In the genomic region with DNA sequence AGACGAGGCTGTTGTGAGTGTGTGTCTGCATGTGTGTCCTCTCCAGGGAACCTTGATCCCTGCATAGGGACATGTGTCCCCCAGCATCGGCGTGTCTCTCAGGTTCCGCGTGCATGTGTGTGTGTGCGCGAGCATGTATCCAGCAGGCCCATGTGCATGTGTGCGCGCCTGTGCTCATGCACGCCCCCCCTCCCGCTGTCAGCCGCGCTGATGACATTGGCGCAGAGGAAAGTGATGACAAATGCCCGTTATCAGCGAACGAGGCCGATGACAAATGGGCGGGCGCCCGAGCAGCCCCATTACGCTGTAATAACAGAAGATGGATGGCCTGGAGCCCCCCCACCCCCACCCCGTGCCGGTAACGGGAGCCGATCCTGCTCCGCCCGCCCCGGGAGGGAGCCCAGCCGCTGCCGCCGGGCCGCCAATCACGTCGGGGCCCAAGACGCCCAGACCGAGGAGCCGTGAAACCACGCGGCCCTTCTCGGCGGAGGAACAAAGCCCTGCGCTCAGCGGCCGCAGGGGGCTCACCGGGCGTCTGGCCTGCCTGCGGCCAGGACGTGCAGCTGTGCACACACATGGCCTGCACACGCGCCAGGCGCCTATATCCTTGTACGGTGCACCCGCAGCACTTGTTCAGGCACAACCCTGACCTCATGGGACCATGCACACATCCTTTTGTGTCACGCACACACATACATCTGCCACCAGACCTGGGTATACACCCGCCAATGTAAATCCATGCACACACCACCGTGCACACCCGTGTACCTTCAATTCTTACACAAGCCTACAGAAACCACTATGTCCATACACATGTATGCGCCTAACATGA, we compare ENCODE assay signal across 1 cellular context.
TF ChIP-seq lines count a peak whose summit lies in the region.

No MANE protein-coding gene starts in this region.

TF ChIP-seq in K562, 482 proteins besides CTCF, POLR2A, EP300 and RAD21 (continued from another document and continues in another):
- TF ChIP-seq, protein P1, sequence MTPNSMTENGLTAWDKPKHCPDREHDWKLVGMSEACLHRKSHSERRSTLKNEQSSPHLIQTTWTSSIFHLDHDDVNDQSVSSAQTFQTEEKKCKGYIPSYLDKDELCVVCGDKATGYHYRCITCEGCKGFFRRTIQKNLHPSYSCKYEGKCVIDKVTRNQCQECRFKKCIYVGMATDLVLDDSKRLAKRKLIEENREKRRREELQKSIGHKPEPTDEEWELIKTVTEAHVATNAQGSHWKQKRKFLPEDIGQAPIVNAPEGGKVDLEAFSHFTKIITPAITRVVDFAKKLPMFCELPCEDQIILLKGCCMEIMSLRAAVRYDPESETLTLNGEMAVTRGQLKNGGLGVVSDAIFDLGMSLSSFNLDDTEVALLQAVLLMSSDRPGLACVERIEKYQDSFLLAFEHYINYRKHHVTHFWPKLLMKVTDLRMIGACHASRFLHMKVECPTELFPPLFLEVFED (CRISPR knock-in tag; conservative IDR thresholded peaks at IDR 0.05) = no peak
- TF ChIP-seq KAT2B (IDR thresholded peaks at IDR 0.05; ENCODE audit: low read depth, low read length) (no peak), YY1 (IDR thresholded peaks at IDR 0.05; ENCODE audit: borderline replicate concordance in 1 of 3, control insufficient read depth in 1 of 3, extremely low read depth in 1 of 3, insufficient read depth in 3 of 3, insufficient read length in 1 of 3, insufficient replicate concordance in 2 of 3, low read depth in 1 of 3, low read length in 2 of 3) (peak in 1 of 3 experiments; percentile 53), CEBPG (CRISPR knock-in tag; IDR thresholded peaks at IDR 0.05) (0 out of 2 replicates have a peak, but pooled peaks have one; percentile 9), CEBPG (tag; conservative IDR thresholded peaks at IDR 0.05 in 1 of 2, IDR thresholded peaks at IDR 0.05 in 1 of 2) (no peak), RFX5 (IDR thresholded peaks at IDR 0.05; ENCODE audit: low read depth, low read length) (no peak), CBX2 (IDR thresholded peaks at IDR 0.05; ENCODE audit: insufficient read depth, low read length, poor library complexity, severe bottlenecking) (no peak), RBM39 (optimal IDR thresholded peaks at IDR 0.05; ENCODE audit: low read depth, low read length) (no peak), BCL6 (CRISPR knock-in tag; IDR thresholded peaks at IDR 0.05) (no peak), CEBPB (tag; IDR thresholded peaks at IDR 0.05) (no peak), MTA2 (IDR thresholded peaks at IDR 0.05; ENCODE audit: low read depth) (no peak), LCOR (CRISPR knock-in tag; IDR thresholded peaks at IDR 0.05) (no peak), MCM2 (IDR thresholded peaks at IDR 0.05; ENCODE audit: low read depth) (no peak), RBM17 (IDR thresholded peaks at IDR 0.05; ENCODE audit: borderline replicate concordance, low read depth, low read length) (no peak), ZNF445 (CRISPR knock-in tag; IDR thresholded peaks at IDR 0.05; ENCODE audit: low read depth) (no peak), HNRNPL (IDR thresholded peaks at IDR 0.05; ENCODE audit: low read depth, low read length) (no peak), HMG20A (CRISPR knock-in tag; conservative IDR thresholded peaks at IDR 0.05) (no peak), ERF (CRISPR knock-in tag; IDR thresholded peaks at IDR 0.05) (no peak), CHD1 (IDR thresholded peaks at IDR 0.05; ENCODE audit: low read length) (no peak), ZNF184 (CRISPR knock-in tag; IDR thresholded peaks at IDR 0.05) (no peak), ESRRA (IDR thresholded peaks at IDR 0.05; ENCODE audit: borderline replicate concordance, low read depth) (no peak)
- TF ChIP-seq, protein P2, sequence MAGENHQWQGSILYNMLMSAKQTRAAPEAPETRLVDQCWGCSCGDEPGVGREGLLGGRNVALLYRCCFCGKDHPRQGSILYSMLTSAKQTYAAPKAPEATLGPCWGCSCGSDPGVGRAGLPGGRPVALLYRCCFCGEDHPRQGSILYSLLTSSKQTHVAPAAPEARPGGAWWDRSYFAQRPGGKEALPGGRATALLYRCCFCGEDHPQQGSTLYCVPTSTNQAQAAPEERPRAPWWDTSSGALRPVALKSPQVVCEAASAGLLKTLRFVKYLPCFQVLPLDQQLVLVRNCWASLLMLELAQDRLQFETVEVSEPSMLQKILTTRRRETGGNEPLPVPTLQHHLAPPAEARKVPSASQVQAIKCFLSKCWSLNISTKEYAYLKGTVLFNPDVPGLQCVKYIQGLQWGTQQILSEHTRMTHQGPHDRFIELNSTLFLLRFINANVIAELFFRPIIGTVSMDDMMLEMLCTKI (IDR thresholded peaks at IDR 0.05; ENCODE audit: partially characterized antibody) = no peak
- TF ChIP-seq, protein P3, sequence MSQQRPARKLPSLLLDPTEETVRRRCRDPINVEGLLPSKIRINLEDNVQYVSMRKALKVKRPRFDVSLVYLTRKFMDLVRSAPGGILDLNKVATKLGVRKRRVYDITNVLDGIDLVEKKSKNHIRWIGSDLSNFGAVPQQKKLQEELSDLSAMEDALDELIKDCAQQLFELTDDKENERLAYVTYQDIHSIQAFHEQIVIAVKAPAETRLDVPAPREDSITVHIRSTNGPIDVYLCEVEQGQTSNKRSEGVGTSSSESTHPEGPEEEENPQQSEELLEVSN (IDR thresholded peaks at IDR 0.05; ENCODE audit: borderline replicate concordance in 1 of 2, extremely low read depth in 1 of 2, insufficient read depth in 1 of 2, insufficient read length in 1 of 2, low read depth in 1 of 2, low read length in 1 of 2, poor library complexity in 1 of 2, severe bottlenecking in 1 of 2) = peak; percentile 60 to 83
- TF ChIP-seq, protein P4, sequence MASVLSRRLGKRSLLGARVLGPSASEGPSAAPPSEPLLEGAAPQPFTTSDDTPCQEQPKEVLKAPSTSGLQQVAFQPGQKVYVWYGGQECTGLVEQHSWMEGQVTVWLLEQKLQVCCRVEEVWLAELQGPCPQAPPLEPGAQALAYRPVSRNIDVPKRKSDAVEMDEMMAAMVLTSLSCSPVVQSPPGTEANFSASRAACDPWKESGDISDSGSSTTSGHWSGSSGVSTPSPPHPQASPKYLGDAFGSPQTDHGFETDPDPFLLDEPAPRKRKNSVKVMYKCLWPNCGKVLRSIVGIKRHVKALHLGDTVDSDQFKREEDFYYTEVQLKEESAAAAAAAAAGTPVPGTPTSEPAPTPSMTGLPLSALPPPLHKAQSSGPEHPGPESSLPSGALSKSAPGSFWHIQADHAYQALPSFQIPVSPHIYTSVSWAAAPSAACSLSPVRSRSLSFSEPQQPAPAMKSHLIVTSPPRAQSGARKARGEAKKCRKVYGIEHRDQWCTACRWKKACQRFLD (CRISPR knock-in tag; IDR thresholded peaks at IDR 0.05) = no peak
- TF ChIP-seq, protein P5, sequence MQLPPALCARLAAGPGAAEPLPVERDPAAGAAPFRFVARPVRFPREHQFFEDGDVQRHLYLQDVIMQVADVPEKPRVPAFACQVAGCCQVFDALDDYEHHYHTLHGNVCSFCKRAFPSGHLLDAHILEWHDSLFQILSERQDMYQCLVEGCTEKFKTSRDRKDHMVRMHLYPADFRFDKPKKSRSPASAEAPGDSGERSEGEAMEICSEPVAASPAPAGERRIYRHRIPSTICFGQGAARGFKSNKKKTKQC (CRISPR knock-in tag; IDR thresholded peaks at IDR 0.05) = peak; percentile 35; the same call in 1 of the 2 replicates
- TF ChIP-seq, protein P6, sequence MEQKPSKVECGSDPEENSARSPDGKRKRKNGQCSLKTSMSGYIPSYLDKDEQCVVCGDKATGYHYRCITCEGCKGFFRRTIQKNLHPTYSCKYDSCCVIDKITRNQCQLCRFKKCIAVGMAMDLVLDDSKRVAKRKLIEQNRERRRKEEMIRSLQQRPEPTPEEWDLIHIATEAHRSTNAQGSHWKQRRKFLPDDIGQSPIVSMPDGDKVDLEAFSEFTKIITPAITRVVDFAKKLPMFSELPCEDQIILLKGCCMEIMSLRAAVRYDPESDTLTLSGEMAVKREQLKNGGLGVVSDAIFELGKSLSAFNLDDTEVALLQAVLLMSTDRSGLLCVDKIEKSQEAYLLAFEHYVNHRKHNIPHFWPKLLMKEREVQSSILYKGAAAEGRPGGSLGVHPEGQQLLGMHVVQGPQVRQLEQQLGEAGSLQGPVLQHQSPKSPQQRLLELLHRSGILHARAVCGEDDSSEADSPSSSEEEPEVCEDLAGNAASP (IDR thresholded peaks at IDR 0.05) = no peak
- TF ChIP-seq, protein P7, sequence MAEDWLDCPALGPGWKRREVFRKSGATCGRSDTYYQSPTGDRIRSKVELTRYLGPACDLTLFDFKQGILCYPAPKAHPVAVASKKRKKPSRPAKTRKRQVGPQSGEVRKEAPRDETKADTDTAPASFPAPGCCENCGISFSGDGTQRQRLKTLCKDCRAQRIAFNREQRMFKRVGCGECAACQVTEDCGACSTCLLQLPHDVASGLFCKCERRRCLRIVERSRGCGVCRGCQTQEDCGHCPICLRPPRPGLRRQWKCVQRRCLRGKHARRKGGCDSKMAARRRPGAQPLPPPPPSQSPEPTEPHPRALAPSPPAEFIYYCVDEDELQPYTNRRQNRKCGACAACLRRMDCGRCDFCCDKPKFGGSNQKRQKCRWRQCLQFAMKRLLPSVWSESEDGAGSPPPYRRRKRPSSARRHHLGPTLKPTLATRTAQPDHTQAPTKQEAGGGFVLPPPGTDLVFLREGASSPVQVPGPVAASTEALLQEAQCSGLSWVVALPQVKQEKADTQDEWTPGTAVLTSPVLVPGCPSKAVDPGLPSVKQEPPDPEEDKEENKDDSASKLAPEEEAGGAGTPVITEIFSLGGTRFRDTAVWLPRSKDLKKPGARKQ (CRISPR knock-in tag; IDR thresholded peaks at IDR 0.05) = no peak
- TF ChIP-seq, protein P8, sequence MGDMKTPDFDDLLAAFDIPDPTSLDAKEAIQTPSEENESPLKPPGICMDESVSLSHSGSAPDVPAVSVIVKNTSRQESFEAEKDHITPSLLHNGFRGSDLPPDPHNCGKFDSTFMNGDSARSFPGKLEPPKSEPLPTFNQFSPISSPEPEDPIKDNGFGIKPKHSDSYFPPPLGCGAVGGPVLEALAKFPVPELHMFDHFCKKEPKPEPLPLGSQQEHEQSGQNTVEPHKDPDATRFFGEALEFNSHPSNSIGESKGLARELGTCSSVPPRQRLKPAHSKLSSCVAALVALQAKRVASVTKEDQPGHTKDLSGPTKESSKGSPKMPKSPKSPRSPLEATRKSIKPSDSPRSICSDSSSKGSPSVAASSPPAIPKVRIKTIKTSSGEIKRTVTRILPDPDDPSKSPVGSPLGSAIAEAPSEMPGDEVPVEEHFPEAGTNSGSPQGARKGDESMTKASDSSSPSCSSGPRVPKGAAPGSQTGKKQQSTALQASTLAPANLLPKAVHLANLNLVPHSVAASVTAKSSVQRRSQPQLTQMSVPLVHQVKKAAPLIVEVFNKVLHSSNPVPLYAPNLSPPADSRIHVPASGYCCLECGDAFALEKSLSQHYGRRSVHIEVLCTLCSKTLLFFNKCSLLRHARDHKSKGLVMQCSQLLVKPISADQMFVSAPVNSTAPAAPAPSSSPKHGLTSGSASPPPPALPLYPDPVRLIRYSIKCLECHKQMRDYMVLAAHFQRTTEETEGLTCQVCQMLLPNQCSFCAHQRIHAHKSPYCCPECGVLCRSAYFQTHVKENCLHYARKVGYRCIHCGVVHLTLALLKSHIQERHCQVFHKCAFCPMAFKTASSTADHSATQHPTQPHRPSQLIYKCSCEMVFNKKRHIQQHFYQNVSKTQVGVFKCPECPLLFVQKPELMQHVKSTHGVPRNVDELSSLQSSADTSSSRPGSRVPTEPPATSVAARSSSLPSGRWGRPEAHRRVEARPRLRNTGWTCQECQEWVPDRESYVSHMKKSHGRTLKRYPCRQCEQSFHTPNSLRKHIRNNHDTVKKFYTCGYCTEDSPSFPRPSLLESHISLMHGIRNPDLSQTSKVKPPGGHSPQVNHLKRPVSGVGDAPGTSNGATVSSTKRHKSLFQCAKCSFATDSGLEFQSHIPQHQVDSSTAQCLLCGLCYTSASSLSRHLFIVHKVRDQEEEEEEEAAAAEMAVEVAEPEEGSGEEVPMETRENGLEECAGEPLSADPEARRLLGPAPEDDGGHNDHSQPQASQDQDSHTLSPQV (IDR thresholded peaks at IDR 0.05) = 0 out of 2 replicates have a peak, but pooled peaks have one; percentile 20
- TF ChIP-seq, protein P9, sequence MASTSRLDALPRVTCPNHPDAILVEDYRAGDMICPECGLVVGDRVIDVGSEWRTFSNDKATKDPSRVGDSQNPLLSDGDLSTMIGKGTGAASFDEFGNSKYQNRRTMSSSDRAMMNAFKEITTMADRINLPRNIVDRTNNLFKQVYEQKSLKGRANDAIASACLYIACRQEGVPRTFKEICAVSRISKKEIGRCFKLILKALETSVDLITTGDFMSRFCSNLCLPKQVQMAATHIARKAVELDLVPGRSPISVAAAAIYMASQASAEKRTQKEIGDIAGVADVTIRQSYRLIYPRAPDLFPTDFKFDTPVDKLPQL (IDR thresholded peaks at IDR 0.05; ENCODE audit: extremely low read depth, insufficient read length) = no peak
- TF ChIP-seq, protein P10, sequence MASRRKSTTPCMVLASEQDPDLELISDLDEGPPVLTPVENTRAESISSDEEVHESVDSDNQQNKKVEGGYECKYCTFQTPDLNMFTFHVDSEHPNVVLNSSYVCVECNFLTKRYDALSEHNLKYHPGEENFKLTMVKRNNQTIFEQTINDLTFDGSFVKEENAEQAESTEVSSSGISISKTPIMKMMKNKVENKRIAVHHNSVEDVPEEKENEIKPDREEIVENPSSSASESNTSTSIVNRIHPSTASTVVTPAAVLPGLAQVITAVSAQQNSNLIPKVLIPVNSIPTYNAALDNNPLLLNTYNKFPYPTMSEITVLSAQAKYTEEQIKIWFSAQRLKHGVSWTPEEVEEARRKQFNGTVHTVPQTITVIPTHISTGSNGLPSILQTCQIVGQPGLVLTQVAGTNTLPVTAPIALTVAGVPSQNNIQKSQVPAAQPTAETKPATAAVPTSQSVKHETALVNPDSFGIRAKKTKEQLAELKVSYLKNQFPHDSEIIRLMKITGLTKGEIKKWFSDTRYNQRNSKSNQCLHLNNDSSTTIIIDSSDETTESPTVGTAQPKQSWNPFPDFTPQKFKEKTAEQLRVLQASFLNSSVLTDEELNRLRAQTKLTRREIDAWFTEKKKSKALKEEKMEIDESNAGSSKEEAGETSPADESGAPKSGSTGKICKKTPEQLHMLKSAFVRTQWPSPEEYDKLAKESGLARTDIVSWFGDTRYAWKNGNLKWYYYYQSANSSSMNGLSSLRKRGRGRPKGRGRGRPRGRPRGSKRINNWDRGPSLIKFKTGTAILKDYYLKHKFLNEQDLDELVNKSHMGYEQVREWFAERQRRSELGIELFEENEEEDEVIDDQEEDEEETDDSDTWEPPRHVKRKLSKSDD (conservative IDR thresholded peaks at IDR 0.05; ENCODE audit: low read length) = no peak
- TF ChIP-seq, protein P11, sequence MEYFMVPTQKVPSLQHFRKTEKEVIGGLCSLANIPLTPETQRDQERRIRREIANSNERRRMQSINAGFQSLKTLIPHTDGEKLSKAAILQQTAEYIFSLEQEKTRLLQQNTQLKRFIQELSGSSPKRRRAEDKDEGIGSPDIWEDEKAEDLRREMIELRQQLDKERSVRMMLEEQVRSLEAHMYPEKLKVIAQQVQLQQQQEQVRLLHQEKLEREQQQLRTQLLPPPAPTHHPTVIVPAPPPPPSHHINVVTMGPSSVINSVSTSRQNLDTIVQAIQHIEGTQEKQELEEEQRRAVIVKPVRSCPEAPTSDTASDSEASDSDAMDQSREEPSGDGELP (CRISPR knock-in tag; IDR thresholded peaks at IDR 0.05; ENCODE audit: borderline replicate concordance) = peak; percentile 85
